ENCODE assay signal across 2 cellular contexts in the genomic region with DNA sequence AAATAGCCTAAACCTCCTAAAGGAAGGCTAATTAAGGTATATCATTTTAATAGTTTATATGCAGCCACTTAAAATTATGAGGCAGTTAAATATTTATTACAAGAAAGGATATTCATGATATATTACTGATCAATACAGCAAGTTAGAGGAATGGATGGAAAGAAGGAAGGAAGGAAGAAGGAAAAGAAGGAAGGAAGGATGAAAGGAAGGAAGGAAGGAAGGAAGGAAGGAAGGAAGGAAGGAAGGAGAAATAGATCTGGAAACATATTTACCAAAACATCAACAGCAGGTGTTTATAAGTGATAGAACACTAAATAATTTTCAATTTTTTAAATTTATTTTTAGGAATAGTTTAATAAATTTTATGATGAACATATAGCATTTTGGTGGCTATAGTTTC.
A peak's percentile ranks its signal among the peaks of the same experiment; 100 is the strongest.
TF ChIP-seq lines count a peak whose summit lies in the region.

No MANE protein-coding gene starts in this region.

TF ChIP-seq in HEK293, 187 proteins besides CTCF, POLR2A, EP300 and RAD21:
- TF ChIP-seq ZNF366 (tag by site-specific recombination; conservative IDR thresholded peaks at IDR 0.05) (peak; percentile 82), ZNF19 (tag by site-specific recombination; IDR thresholded peaks at IDR 0.05; ENCODE audit: low read depth) (no peak), ZNF621 (tag by site-specific recombination; IDR thresholded peaks at IDR 0.05) (no peak), ZNF664 (tag by site-specific recombination; IDR thresholded peaks at IDR 0.05) (no peak)
- TF ChIP-seq, protein P1, sequence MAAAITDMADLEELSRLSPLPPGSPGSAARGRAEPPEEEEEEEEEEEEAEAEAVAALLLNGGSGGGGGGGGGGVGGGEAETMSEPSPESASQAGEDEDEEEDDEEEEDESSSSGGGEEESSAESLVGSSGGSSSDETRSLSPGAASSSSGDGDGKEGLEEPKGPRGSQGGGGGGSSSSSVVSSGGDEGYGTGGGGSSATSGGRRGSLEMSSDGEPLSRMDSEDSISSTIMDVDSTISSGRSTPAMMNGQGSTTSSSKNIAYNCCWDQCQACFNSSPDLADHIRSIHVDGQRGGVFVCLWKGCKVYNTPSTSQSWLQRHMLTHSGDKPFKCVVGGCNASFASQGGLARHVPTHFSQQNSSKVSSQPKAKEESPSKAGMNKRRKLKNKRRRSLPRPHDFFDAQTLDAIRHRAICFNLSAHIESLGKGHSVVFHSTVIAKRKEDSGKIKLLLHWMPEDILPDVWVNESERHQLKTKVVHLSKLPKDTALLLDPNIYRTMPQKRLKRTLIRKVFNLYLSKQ (tag by site-specific recombination; IDR thresholded peaks at IDR 0.05; ENCODE audit: borderline replicate concordance) = no peak

TF ChIP-seq in H1, 55 proteins besides CTCF, POLR2A, EP300 and RAD21:
- TF ChIP-seq SP1 (IDR thresholded peaks at IDR 0.05; ENCODE audit: low read depth, low read length) = no peak
- no peak for TF ChIP-seq SIN3A (conservative IDR thresholded peaks at IDR 0.05 in 1 of 2, IDR thresholded peaks at IDR 0.05 in 1 of 2; ENCODE audit: low read depth in 1 of 2, low read length in 2 of 2)
- no peak for TF ChIP-seq BCL11A (IDR thresholded peaks at IDR 0.05; ENCODE audit: low read depth in 2 of 2, low read length in 2 of 2)
- no peak for TF ChIP-seq TAF1 (IDR thresholded peaks at IDR 0.05; ENCODE audit: low read depth, low read length)
- TF ChIP-seq JUND (IDR thresholded peaks at IDR 0.05; ENCODE audit: low read length) = no peak
- no peak for TF ChIP-seq ZNF274 (IDR thresholded peaks at IDR 0.05; ENCODE audit: borderline replicate concordance, extremely low read depth, low read length)
- TF ChIP-seq SP4 (IDR thresholded peaks at IDR 0.05; ENCODE audit: low read length) = no peak
- no peak for TF ChIP-seq RNF2 (IDR thresholded peaks at IDR 0.05; ENCODE audit: borderline replicate concordance, low read depth, low read length, missing control alignments, poor library complexity, severe bottlenecking)
- no peak for TF ChIP-seq TAF7 (optimal IDR thresholded peaks at IDR 0.05; ENCODE audit: borderline replicate concordance, low read depth, low read length)
- TF ChIP-seq FOSL1 (IDR thresholded peaks at IDR 0.05; ENCODE audit: insufficient read depth, low read depth, low read length) = no peak
- no peak for TF ChIP-seq NANOG (IDR thresholded peaks at IDR 0.05; ENCODE audit: insufficient read depth, low read depth, low read length, poor library complexity, severe bottlenecking)
- no peak for TF ChIP-seq GABPA (IDR thresholded peaks at IDR 0.05; ENCODE audit: borderline replicate concordance, insufficient read depth, low read length)
